Comparison of ENCODE assay signal across 8 cellular contexts in genomic region chr10:58268946-58269831, GRCh38.
DNase-seq lines count a peak whose midpoint lies in the region; ATAC-seq and TF ChIP-seq lines count a peak whose summit lies in the region.

CISD1 (plus strand) TSS chr10:58269162; CDS start chr10:58269274, 112 bp downstream.

- no peaks in the 10 kb centered on the region for H3K27me3 Mint-ChIP-seq in central memory CD8-positive, alpha-beta T cell

- no peak for TF ChIP-seq CTCF in AG09309 (IDR thresholded peaks at IDR 0.05; ENCODE audit: control insufficient read depth, insufficient read depth, low read depth, low read length, missing control alignments)

- peak within 1 kb of the TSS; percentile 99 for H3K4me3 Mint-ChIP-seq in central memory CD8-positive, alpha-beta T cell

- ATAC-seq in GM19025 (IDR thresholded peaks at IDR 0.05; ENCODE audit: low read depth, unreplicated experiment) (peak; percentile 60), HG03342 (IDR thresholded peaks at IDR 0.05; ENCODE audit: unreplicated experiment) (peak; percentile 65)
- ATAC-seq in central memory CD8-positive, alpha-beta T cell (replicated peaks; ENCODE audit: extremely low read depth, poor library complexity, severe bottlenecking) = peak; percentile 53

- peaks cover 20% of the 10 kb centered on the region for H3K36me3 Mint-ChIP-seq in central memory CD8-positive, alpha-beta T cell (ENCODE audit: insufficient read depth)

- peak within 1 kb of the TSS; percentile 97 for H3K4me3 ChIP-seq in AG09309 (ENCODE audit: control insufficient read depth, low read depth, low read length)

- peak; percentile 98 for DNase-seq in AG09309 (ENCODE audit: low read depth)
- DNase-seq in NCI-H446 (lab: John Stamatoyannopoulos, UW) = peak; percentile 82 to 96
- peak; percentile 89 for DNase-seq in activated CD4-positive, CD25-positive, alpha-beta regulatory T cell treated with anti-CD3 and anti-CD28 coated beads, Interleukin-2, amount 50 U/mL, for 16 hours (ENCODE audit: low read depth, low spot score)
- DNase-seq in central memory CD8-positive, alpha-beta T cell (ENCODE audit: low spot score in 2 of 2) = peak; percentile 75 to 88
- peak; percentile 100 for DNase-seq in iris pigment epithelial cell (ENCODE audit: low read depth)
- DNase-seq in stimulated activated CD4-positive, alpha-beta T cell treated with anti-CD3 and anti-CD28 coated beads, Interleukin-12 subunit alpha, Interleukin-12 subunit beta, amount 100 ng/mL, for 4 hours = peak; percentile 91

- H3K9me3 Mint-ChIP-seq in central memory CD8-positive, alpha-beta T cell = no peaks in the 10 kb centered on the region

- peak within 1 kb of the TSS; percentile 98 for H3K27ac Mint-ChIP-seq in central memory CD8-positive, alpha-beta T cell (ENCODE audit: low read depth)

- H3K4me1 Mint-ChIP-seq in central memory CD8-positive, alpha-beta T cell = peaks cover 34% of the 10 kb centered on the region

Comparison
In these comparisons a context has a peak if more than half of its experiments do, and no peak if none do; other contexts are left out.
1. Peak in every context shown above with its lines: DNase-seq, ATAC-seq and H3K4me3 ChIP-seq.